ENCODE assay signal across 19 cellular contexts in the genomic region with DNA sequence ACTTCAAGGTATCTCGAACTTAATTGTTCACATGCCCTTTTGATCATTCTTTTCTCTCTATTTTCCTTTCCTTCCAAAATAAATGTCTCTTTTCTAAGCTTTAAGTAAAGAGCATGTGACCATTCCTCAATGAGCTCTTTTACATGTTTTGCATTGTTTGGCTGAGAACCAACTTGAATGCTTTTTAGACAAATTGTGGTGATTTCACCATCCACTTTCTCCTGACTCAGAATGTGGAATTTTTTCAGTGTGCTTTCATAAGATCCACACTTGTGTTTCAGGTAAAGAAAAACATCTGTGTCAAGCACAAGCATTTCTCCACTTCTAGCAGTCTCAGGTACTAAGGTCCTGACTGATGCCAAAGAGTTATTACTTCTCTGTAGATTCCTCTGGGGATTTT. TPM values are rescaled to one million over a fixed set of nuclear protein-coding genes. Genes with fewer than 3 reads are reported as not detected.
DNase-seq lines count a peak whose midpoint lies in the region; ATAC-seq and TF ChIP-seq lines count a peak whose summit lies in the region.
"Had no signal": no experiment of that assay in that cellular context is flagged by ENCODE, and none has a peak within 500 bp of the region (broad histone marks: within the 10 kb centered on the region; RNA-seq: fewer than 3 reads in every experiment).

No MANE protein-coding gene starts in this region.

- TF ChIP-seq CTCF in A673 (conservative IDR thresholded peaks at IDR 0.05; ENCODE audit: low read depth, low read length) (no peak), astrocyte of the cerebellum (IDR thresholded peaks at IDR 0.05; ENCODE audit: low read depth, low read length, missing control alignments) (no peak), OCI-LY7 (conservative IDR thresholded peaks at IDR 0.05; ENCODE audit: low read length) (no peak), GM23338 (conservative IDR thresholded peaks at IDR 0.05; ENCODE audit: low read depth in 2 of 2) (no peak)

- intact Hi-C loops in A673 (cut with micrococcal nuclease; ENCODE audit: unreplicated experiment): no loop called here
- intact Hi-C loops in OCI-LY7 (cut with micrococcal nuclease; ENCODE audit: unreplicated experiment): no loop called here
- intact Hi-C loops in naive thymus-derived CD4-positive, alpha-beta T cell (cut with micrococcal nuclease): no loop called here

- no peaks in the 10 kb centered on the region for H3K36me3 ChIP-seq in A673 (ENCODE audit: insufficient read depth, low read length, poor library complexity, severe bottlenecking)
- H3K36me3 ChIP-seq in GM23248 (ENCODE audit: low read depth): peaks cover 15% of the 10 kb centered on the region
- H3K36me3 ChIP-seq in OCI-LY7 (ENCODE audit: insufficient read depth, low read length): no peaks in the 10 kb centered on the region
- peaks cover 0 to 54% (median 8%) of the 10 kb centered on the region in 3 experiments for H3K36me3 ChIP-seq in naive thymus-derived CD4-positive, alpha-beta T cell (ENCODE audit: control insufficient read depth in 2 of 3, insufficient read depth in 3 of 3, low read length in 3 of 3)
- peaks cover 15% of the 10 kb centered on the region for H3K36me3 ChIP-seq in GM23338 (ENCODE audit: insufficient read depth)
- H3K36me3 ChIP-seq: SJCRH30 had no signal

- no peak for DNase-seq in A673 (ENCODE audit: low spot score)
- peak; percentile 88 for DNase-seq in GM23248
- peak; percentile 81 for DNase-seq in astrocyte of the cerebellum (ENCODE audit: low read depth)
- peak; percentile 76 for DNase-seq in fibroblast of the conjunctiva (ENCODE audit: low read depth)
- DNase-seq in stimulated activated CD4-positive, alpha-beta T cell treated with anti-CD3 and anti-CD28 coated beads, Interleukin-2, amount 100 ng/mL, for 48 hours: no peak
- DNase-seq in OCI-LY7 (ENCODE audit: low spot score): no peak
- DNase-seq in naive thymus-derived CD4-positive, alpha-beta T cell: no peak
- DNase-seq in GM23338 (ENCODE audit: low spot score): no peak
- DNase-seq: activated CD4-positive, alpha-beta T cell treated with anti-CD3 and anti-CD28 coated beads for 36 hours; activated CD8-positive, alpha-beta memory T cell treated with anti-CD3 and anti-CD28 coated beads, Interleukin-2, amount 50 U/mL, for 48 hours; activated naive CD4-positive, alpha-beta T cell treated with anti-CD3 and anti-CD28 coated beads for 36 hours; central memory CD4-positive, alpha-beta T cell; effector memory CD8-positive, alpha-beta T cell; head of caudate nucleus; NCI-H446; sigmoid colon; SJCRH30; T1000; upper lobe of right lung had no signal

- H4K20me1 ChIP-seq in GM23248 (ENCODE audit: insufficient read depth) (no peaks in the 10 kb centered on the region), OCI-LY7 (ENCODE audit: insufficient read depth, low read length) (no peaks in the 10 kb centered on the region), GM23338 (replicated peaks; ENCODE audit: insufficient read depth) (no peaks in the 10 kb centered on the region)

- peaks cover 0 to 44% (median 22%) of the 10 kb centered on the region in 11 donors for H3K9me3 Mint-ChIP-seq in naive thymus-derived CD4-positive, alpha-beta T cell
- H3K9me3 Mint-ChIP-seq in GM23338: peaks cover 22% of the 10 kb centered on the region
- H3K9me3 Mint-ChIP-seq: effector memory CD8-positive, alpha-beta T cell had no signal

- no peaks in the 10 kb centered on the region for H3K27me3 ChIP-seq in A673 (replicated peaks; ENCODE audit: insufficient read depth, low read depth, low read length, poor library complexity)
- H3K27me3 ChIP-seq in GM23248 (replicated peaks; ENCODE audit: insufficient read depth): no peaks in the 10 kb centered on the region
- no peaks in the 10 kb centered on the region for H3K27me3 ChIP-seq in naive thymus-derived CD4-positive, alpha-beta T cell (ENCODE audit: control insufficient read depth in 2 of 2, insufficient read depth in 2 of 2, low read length in 2 of 2)
- H3K27me3 ChIP-seq in GM23338 (ENCODE audit: insufficient read depth): no peaks in the 10 kb centered on the region
- H3K27me3 ChIP-seq: sigmoid colon, SJCRH30, upper lobe of right lung had no signal

- H3K27me3 Mint-ChIP-seq in naive thymus-derived CD4-positive, alpha-beta T cell: no peaks in the 10 kb centered on the region
- peaks cover 1% of the 10 kb centered on the region for H3K27me3 Mint-ChIP-seq in GM23338 (ENCODE audit: insufficient read depth, low read depth, poor library complexity)
- H3K27me3 Mint-ChIP-seq: activated CD4-positive, alpha-beta T cell treated with anti-CD3 and anti-CD28 coated beads for 36 hours; effector memory CD8-positive, alpha-beta T cell had no signal

- H3K9ac ChIP-seq in GM23248: no peak overlapping the region

- ATAC-seq in naive thymus-derived CD4-positive, alpha-beta T cell: no peak
- no peak for ATAC-seq in GM23338
- ATAC-seq: activated CD4-positive, alpha-beta T cell treated with anti-CD3 and anti-CD28 coated beads for 36 hours; effector memory CD8-positive, alpha-beta T cell; upper lobe of right lung had no signal

- peaks cover 29 to 78% (median 65%) of the 10 kb centered on the region in 5 donors for H3K36me3 Mint-ChIP-seq in naive thymus-derived CD4-positive, alpha-beta T cell
- H3K36me3 Mint-ChIP-seq in GM23338 (ENCODE audit: low read depth): peaks cover 37% of the 10 kb centered on the region

- peak overlapping the region; percentile 17 for H3K27ac ChIP-seq in A673 (ENCODE audit: low read depth, low read length, poor library complexity, severe bottlenecking)
- peak overlapping the region; percentile 40 for H3K27ac ChIP-seq in GM23248
- no peak overlapping the region for H3K27ac ChIP-seq in OCI-LY7 (ENCODE audit: low read depth, low read length, poor library complexity, severe bottlenecking)
- H3K27ac ChIP-seq in naive thymus-derived CD4-positive, alpha-beta T cell (ENCODE audit: low read depth, low read length): no peak overlapping the region
- H3K27ac ChIP-seq in GM23338 (ENCODE audit: low read depth): no peak overlapping the region
- H3K27ac ChIP-seq: SJCRH30, upper lobe of right lung had no signal

- H3K79me2 ChIP-seq in GM23248 (ENCODE audit: insufficient read depth) (no peaks in the 10 kb centered on the region), OCI-LY7 (ENCODE audit: insufficient read depth, low read depth, low read length) (no peaks in the 10 kb centered on the region), GM23338 (replicated peaks; ENCODE audit: insufficient read depth) (no peaks in the 10 kb centered on the region)

- peaks cover 8% of the 10 kb centered on the region for H3K4me1 ChIP-seq in A673 (ENCODE audit: insufficient read depth, low read length, poor library complexity, severe bottlenecking)
- H3K4me1 ChIP-seq in GM23248 (ENCODE audit: insufficient read depth): peaks cover 10% of the 10 kb centered on the region
- H3K4me1 ChIP-seq in OCI-LY7 (ENCODE audit: insufficient read depth, low read length, poor library complexity, severe bottlenecking): no peaks in the 10 kb centered on the region
- H3K4me1 ChIP-seq in naive thymus-derived CD4-positive, alpha-beta T cell (ENCODE audit: control insufficient read depth in 2 of 2, insufficient read depth in 2 of 2, low read length in 2 of 2): no peaks in the 10 kb centered on the region
- H3K4me1 ChIP-seq in GM23338 (ENCODE audit: insufficient read depth): no peaks in the 10 kb centered on the region
- H3K4me1 ChIP-seq: SJCRH30, upper lobe of right lung had no signal

- BruUV-seq in A673 (replicated peaks; lab: Mats Ljungman, UMichigan) (no TSS peak), OCI-LY7 (replicated peaks; lab: Mats Ljungman, UMichigan) (no TSS peak)

- in situ Hi-C loops in GM23248 (cut with MboI): no loop called here
- in situ Hi-C loops in astrocyte of the cerebellum (cut with HindIII; ENCODE audit: low sequenced_read_pairs): no loop called here

- POLR2A ChIA-PET in A673 (lab: Charles Lee; ENCODE audit: low non-redundant PET) (no interaction called here), OCI-LY7 (lab: Charles Lee) (interaction anchor here (1.4 kb wide), 1 partner anchor 12 kb away, joined by 3 read pairs; no protein-coding TSS in a partner anchor)
- POLR2A ChIA-PET in naive thymus-derived CD4-positive, alpha-beta T cell (lab: Charles Lee): no interaction called here

- CTCF ChIA-PET in A673 (lab: Charles Lee): no interaction called here
- CTCF ChIA-PET in OCI-LY7 (lab: Charles Lee; ENCODE audit: unreplicated experiment): no interaction called here
- CTCF ChIA-PET in naive thymus-derived CD4-positive, alpha-beta T cell (lab: Charles Lee): no interaction called here

- H2AFZ ChIP-seq in GM23248 (no peak overlapping the region), OCI-LY7 (ENCODE audit: low read length) (no peak overlapping the region), GM23338 (no peak overlapping the region)

- peak overlapping the region in 2 of 9 donors; percentile 3 to 29 for H3K27ac Mint-ChIP-seq in naive thymus-derived CD4-positive, alpha-beta T cell
- H3K27ac Mint-ChIP-seq in GM23338: no peak overlapping the region
- H3K27ac Mint-ChIP-seq: activated CD4-positive, alpha-beta T cell treated with anti-CD3 and anti-CD28 coated beads for 36 hours; activated naive CD4-positive, alpha-beta T cell treated with anti-CD3 and anti-CD28 coated beads for 36 hours had no signal

- H3K9me2 ChIP-seq in GM23248 (ENCODE audit: insufficient read depth) (no peaks in the 10 kb centered on the region), OCI-LY7 (ENCODE audit: insufficient read depth, low read length) (no peaks in the 10 kb centered on the region), GM23338 (ENCODE audit: insufficient read depth) (no peaks in the 10 kb centered on the region)

- H3K9me3 ChIP-seq in A673 (ENCODE audit: low read depth, low read length, poor library complexity, severe bottlenecking): peaks cover 20% of the 10 kb centered on the region
- H3K9me3 ChIP-seq in GM23248 (ENCODE audit: low read depth): no peaks in the 10 kb centered on the region
- peaks cover 17% of the 10 kb centered on the region for H3K9me3 ChIP-seq in OCI-LY7 (ENCODE audit: low read length)
- H3K9me3 ChIP-seq in naive thymus-derived CD4-positive, alpha-beta T cell (ENCODE audit: control insufficient read depth in 2 of 3, low read length in 3 of 3): peaks cover 0 to 17% (median 6%) of the 10 kb centered on the region in 3 experiments
- H3K9me3 ChIP-seq: SJCRH30 had no signal

- H3K4me3 ChIP-seq in A673 (ENCODE audit: low read depth, low read length, poor library complexity, severe bottlenecking): no peak overlapping the region
- no peak overlapping the region for H3K4me3 ChIP-seq in GM23248
- H3K4me3 ChIP-seq in astrocyte of the cerebellum (ENCODE audit: low read depth, low read length): no peak overlapping the region
- H3K4me3 ChIP-seq in OCI-LY7 (ENCODE audit: low read depth, low read length, poor library complexity, severe bottlenecking): no peak overlapping the region
- no peak overlapping the region for H3K4me3 ChIP-seq in naive thymus-derived CD4-positive, alpha-beta T cell (ENCODE audit: low read length)
- H3K4me3 ChIP-seq in GM23338: no peak overlapping the region
- H3K4me3 ChIP-seq: sigmoid colon, SJCRH30, upper lobe of right lung had no signal

- H3F3A ChIP-seq in GM23248 (ENCODE audit: insufficient read depth): peaks cover 13% of the 10 kb centered on the region
- no peaks in the 10 kb centered on the region for H3F3A ChIP-seq in GM23338 (replicated peaks; ENCODE audit: low read depth)

- 87 to 100% methylated on average over 1 of the region's 1 CpG for WGBS in GM23248 (ENCODE audit: low coverage in 1 of 2, low lambda C conversion rate in 2 of 2, missing lambda C conversion rate in 2 of 2), 2 experiments

- no peak overlapping the region for H3K4me3 Mint-ChIP-seq in naive thymus-derived CD4-positive, alpha-beta T cell
- H3K4me3 Mint-ChIP-seq in GM23338: no peak overlapping the region
- H3K4me3 Mint-ChIP-seq: activated CD4-positive, alpha-beta T cell treated with anti-CD3 and anti-CD28 coated beads for 36 hours; activated naive CD4-positive, alpha-beta T cell treated with anti-CD3 and anti-CD28 coated beads for 36 hours; effector memory CD8-positive, alpha-beta T cell had no signal

- peaks cover 0 to 19% (median 10%) of the 10 kb centered on the region in 7 donors for H3K4me1 Mint-ChIP-seq in naive thymus-derived CD4-positive, alpha-beta T cell
- no peaks in the 10 kb centered on the region for H3K4me1 Mint-ChIP-seq in GM23338
- H3K4me1 Mint-ChIP-seq: activated CD4-positive, alpha-beta T cell treated with anti-CD3 and anti-CD28 coated beads for 36 hours had no signal

- no peak overlapping the region for H3K4me2 ChIP-seq in GM23248 (ENCODE audit: unreplicated experiment)
- H3K4me2 ChIP-seq in OCI-LY7 (ENCODE audit: low read length): no peak overlapping the region
- H3K4me2 ChIP-seq in GM23338: no peak overlapping the region

RNA-seq across cellular contexts. Expression of gene RBM43, which starts 10.7 kb away (rescaled TPM):
- 4.0 and 4.9 TPM in 2 replicates for total RNA-seq in A673 (2021)
- total RNA-seq in GM23248 (2014; rRNA removed; shearing (Covaris generic)): 6.8 and 7.3 TPM in 2 replicates
- 2.4 and 3.1 TPM in 2 replicates for polyA plus RNA-seq in GM23248 (2016; fragmentation: Nextera tagmentation; extraction: Ambion mirVana)
- 0.25 and 0.49 TPM in 2 replicates for total RNA-seq in OCI-LY7 (2014; rRNA removed; shearing (Covaris generic))
- total RNA-seq in OCI-LY7 (2022): 0.83 and 0.91 TPM in 2 replicates
- 10 to 100 TPM in 4 of 5 experiments, 1 to 10 TPM in 1; 6.4 to 19.2 (median 15.7) TPM for total RNA-seq in naive thymus-derived CD4-positive, alpha-beta T cell
- 1 to 10 TPM; 4.9 to 6.0 TPM for polyA plus RNA-seq in naive thymus-derived CD4-positive, alpha-beta T cell
- total RNA-seq in GM23338 (2014; rRNA removed; shearing (Covaris generic)): 3.2 and 3.4 TPM in 2 replicates
- 2.9 and 3.3 TPM in 2 replicates for polyA plus RNA-seq in GM23338 (2016; fragmentation: Nextera tagmentation; extraction: Ambion mirVana)

RNA-seq across cellular contexts. Expression of gene NMI, which starts 38.5 kb away (rescaled TPM):
- total RNA-seq in A673 (2021) (76.2 and 78.9 TPM in 2 replicates), OCI-LY7 (2022) (5.4 and 6.0 TPM in 2 replicates)
- total RNA-seq in GM23248 (2014; rRNA removed; shearing (Covaris generic)): 3.0 and 3.4 TPM in 2 replicates
- polyA plus RNA-seq in GM23248 (2016; fragmentation: Nextera tagmentation; extraction: Ambion mirVana) (20.1 and 23.0 TPM in 2 replicates), GM23338 (2016; fragmentation: Nextera tagmentation; extraction: Ambion mirVana) (14.0 and 15.6 TPM in 2 replicates)
- total RNA-seq in OCI-LY7 (2014; rRNA removed; shearing (Covaris generic)): 13.0 and 16.3 TPM in 2 replicates
- total RNA-seq in naive thymus-derived CD4-positive, alpha-beta T cell: 10 to 100 TPM; 14.9 to 69.9 (median 29.3) TPM
- 10 to 100 TPM; 28.8 to 51.4 TPM for polyA plus RNA-seq in naive thymus-derived CD4-positive, alpha-beta T cell
- total RNA-seq in GM23338 (2014; rRNA removed; shearing (Covaris generic)): 3.0 and 6.2 TPM in 2 replicates

Comparison
In these comparisons a context has a peak if more than half of its experiments do, and no peak if none do; other contexts are left out.
1. DNase-seq: peak in GM23248 (single experiment), astrocyte of the cerebellum (single experiment) and fibroblast of the conjunctiva (single experiment); none in A673 (single experiment), stimulated activated CD4-positive, alpha-beta T cell treated with anti-CD3 and anti-CD28 coated beads, Interleukin-2, amount 100 ng/mL, for 48 hours (0 of 2), OCI-LY7 (single experiment), naive thymus-derived CD4-positive, alpha-beta T cell (0 of 9) and GM23338 (single experiment).
2. H3K27ac ChIP-seq: peak in A673 (single experiment) and GM23248 (single experiment); none in OCI-LY7 (single experiment), naive thymus-derived CD4-positive, alpha-beta T cell (single experiment) and GM23338 (single experiment).